ENCODE assay signal across 28 cellular contexts in the genomic region with DNA sequence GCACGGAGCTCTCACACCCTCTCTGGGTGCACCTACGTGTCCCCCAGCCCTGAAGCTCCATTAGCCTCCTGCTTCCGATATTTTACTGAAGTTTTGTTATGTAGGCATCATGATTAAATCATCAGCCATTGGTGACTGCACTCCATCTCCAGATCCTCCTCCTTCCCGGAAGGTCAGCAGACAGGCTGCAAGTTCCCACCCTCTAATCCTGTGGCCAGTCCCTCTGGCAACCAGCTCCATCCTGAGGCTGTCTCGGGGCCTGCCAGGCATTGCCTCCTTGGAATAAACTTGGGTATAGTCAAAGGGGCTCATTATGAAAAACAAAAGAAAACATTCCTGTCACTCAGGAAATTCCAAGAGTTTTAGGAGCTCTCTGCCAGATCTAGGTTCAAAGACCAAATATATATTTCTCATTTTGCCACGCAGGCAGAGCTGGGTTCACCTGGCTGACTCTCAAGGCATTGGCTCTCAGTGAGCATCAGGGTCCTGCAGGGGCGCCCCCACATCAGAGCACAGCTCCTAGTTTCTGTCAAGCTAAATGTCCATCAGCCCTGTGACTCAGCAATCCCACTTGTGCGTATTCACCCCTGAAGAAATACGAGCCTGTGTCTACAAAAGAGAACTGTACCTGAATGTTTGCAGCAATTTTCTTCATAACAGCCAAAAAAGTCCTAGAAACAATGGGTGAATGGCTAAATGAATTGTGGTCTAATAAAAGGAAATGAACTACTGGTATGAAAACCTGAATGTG. TPM values are rescaled to one million over a fixed set of nuclear protein-coding genes. Genes with fewer than 3 reads are reported as not detected.
"Had no signal": no experiment of that assay in that cellular context is flagged by ENCODE, and none has a peak within 500 bp of the region (broad histone marks: within the 10 kb centered on the region; RNA-seq: fewer than 3 reads in every experiment).

No MANE protein-coding gene starts in this region.

- H3K36me3 Mint-ChIP-seq: naive thymus-derived CD8-positive, alpha-beta T cell; stimulated activated naive B cell treated with anti-CD40 and anti-IgM and Interleukin-4, amounts not matched to agents 10 μg/mL and 1 μg/mL and 100 μg/mL, for 72 hours had no signal

- H3K27ac ChIP-seq: colonic mucosa, heart left ventricle, parathyroid adenoma, prostate gland, sigmoid colon, skin epidermis, stomach, transverse colon had no signal

- H3K36me3 ChIP-seq: colonic mucosa, heart left ventricle, prostate gland, sigmoid colon, stomach, thoracic aorta, transverse colon had no signal

- H3K4me3 Mint-ChIP-seq: naive thymus-derived CD8-positive, alpha-beta T cell; stimulated activated naive B cell treated with anti-CD40 and anti-IgM and Interleukin-4, amounts not matched to agents 10 μg/mL and 1 μg/mL and 100 μg/mL, for 72 hours had no signal

- DNase-seq: colonic mucosa; dermis blood vessel endothelial cell; effector CD4-positive, alpha-beta T cell; heart left ventricle; hippocampal formation; mammary epithelial cell; mucosa of descending colon; naive thymus-derived CD8-positive, alpha-beta T cell; occipital lobe; sigmoid colon; stimulated activated CD4-positive, alpha-beta T cell treated with anti-CD3 and anti-CD28 coated beads, Interleukin-2, amount 100 ng/mL, for 24 hours; stimulated activated CD4-positive, alpha-beta T cell treated with anti-CD3 and anti-CD28 coated beads, Interleukin-4, amount 100 ng/mL, for 4 hours; stimulated activated naive B cell treated with anti-CD40 and anti-IgM and Interleukin-4, amounts not matched to agents 10 μg/mL and 1 μg/mL and 100 μg/mL, for 72 hours; stomach; substantia nigra; transverse colon had no signal

- ATAC-seq: esophagus mucosa; heart left ventricle; left lobe of liver; mucosa of descending colon; naive thymus-derived CD8-positive, alpha-beta T cell; stimulated activated naive B cell treated with anti-CD40 and anti-IgM and Interleukin-4, amounts not matched to agents 10 μg/mL and 1 μg/mL and 100 μg/mL, for 72 hours had no signal

- H3K9me3 Mint-ChIP-seq: naive thymus-derived CD8-positive, alpha-beta T cell; stimulated activated naive B cell treated with anti-CD40 and anti-IgM and Interleukin-4, amounts not matched to agents 10 μg/mL and 1 μg/mL and 100 μg/mL, for 72 hours had no signal

- H3K79me2 ChIP-seq: parathyroid adenoma had no signal

- H2AFZ ChIP-seq: parathyroid adenoma had no signal

- H3K4me3 ChIP-seq: colonic mucosa, heart left ventricle, mucosa of descending colon, prostate gland, sigmoid colon, skin epidermis, stomach, thoracic aorta, transverse colon had no signal

- H3K27ac Mint-ChIP-seq: stimulated activated naive B cell treated with anti-CD40 and anti-IgM and Interleukin-4, amounts not matched to agents 10 μg/mL and 1 μg/mL and 100 μg/mL, for 72 hours had no signal

- H3K4me1 ChIP-seq: parathyroid adenoma, prostate gland had no signal

- H3K27me3 ChIP-seq: colonic mucosa, heart left ventricle, sigmoid colon, transverse colon had no signal

RNA-seq across cellular contexts. Expression of gene TMEM72, which starts 27.4 kb away (rescaled TPM):
- total RNA-seq: dermis blood vessel endothelial cell; esophagus mucosa; fibroblast of lung; frontal cortex; glomerular endothelial cell; left lobe of liver; lower leg skin; mammary epithelial cell; mesenteric fat pad; naive thymus-derived CD8-positive, alpha-beta T cell; thoracic aorta; ureter had no signal
- polyA plus RNA-seq: fibroblast of lung; heart left ventricle; mammary epithelial cell; naive thymus-derived CD8-positive, alpha-beta T cell had no signal
